ENCODE assay signal across 8 cellular contexts in the genomic region with DNA sequence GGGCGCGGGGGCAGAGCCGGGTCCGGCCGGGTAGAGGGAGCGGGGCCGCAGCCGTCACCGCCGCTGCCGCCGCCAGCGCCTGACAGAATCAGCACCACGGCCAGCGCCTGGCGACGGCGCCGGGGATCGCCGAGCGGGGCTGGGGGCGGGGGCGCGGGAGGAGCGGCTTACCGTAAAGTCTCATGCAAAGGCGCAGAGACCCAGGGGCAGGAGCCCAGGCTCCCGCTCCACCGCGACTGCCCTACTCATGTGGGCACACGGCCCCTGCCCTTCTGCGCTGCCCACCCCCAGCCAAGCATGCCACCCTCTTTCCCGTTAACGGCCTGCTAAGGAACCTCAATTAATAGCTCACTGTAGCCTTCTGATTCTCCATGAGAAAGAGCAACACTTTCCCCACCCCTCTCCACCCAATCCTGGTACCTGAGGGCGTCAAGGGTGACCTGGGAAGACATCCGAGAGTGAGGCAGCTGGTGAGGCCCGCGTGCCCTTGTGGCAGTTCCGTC. TPM values are rescaled to one million over a fixed set of nuclear protein-coding genes. Genes with fewer than 3 reads are reported as not detected.
DNase-seq lines count a peak whose midpoint lies in the region; ATAC-seq, FAIRE-seq and TF ChIP-seq lines count a peak whose summit lies in the region.

A gene with protein sequence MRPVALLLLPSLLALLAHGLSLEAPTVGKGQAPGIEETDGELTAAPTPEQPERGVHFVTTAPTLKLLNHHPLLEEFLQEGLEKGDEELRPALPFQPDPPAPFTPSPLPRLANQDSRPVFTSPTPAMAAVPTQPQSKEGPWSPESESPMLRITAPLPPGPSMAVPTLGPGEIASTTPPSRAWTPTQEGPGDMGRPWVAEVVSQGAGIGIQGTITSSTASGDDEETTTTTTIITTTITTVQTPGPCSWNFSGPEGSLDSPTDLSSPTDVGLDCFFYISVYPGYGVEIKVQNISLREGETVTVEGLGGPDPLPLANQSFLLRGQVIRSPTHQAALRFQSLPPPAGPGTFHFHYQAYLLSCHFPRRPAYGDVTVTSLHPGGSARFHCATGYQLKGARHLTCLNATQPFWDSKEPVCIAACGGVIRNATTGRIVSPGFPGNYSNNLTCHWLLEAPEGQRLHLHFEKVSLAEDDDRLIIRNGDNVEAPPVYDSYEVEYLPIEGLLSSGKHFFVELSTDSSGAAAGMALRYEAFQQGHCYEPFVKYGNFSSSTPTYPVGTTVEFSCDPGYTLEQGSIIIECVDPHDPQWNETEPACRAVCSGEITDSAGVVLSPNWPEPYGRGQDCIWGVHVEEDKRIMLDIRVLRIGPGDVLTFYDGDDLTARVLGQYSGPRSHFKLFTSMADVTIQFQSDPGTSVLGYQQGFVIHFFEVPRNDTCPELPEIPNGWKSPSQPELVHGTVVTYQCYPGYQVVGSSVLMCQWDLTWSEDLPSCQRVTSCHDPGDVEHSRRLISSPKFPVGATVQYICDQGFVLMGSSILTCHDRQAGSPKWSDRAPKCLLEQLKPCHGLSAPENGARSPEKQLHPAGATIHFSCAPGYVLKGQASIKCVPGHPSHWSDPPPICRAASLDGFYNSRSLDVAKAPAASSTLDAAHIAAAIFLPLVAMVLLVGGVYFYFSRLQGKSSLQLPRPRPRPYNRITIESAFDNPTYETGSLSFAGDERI (minus strand): TSS at position 98 of the 503 bp plus-strand sequence. CDS start 164 bp downstream, outside the sequence.

- CTCF ChIA-PET in CD8-positive, alpha-beta memory T cell (lab: Charles Lee): interaction anchor here (1.6 kb wide), 1 partner anchor 13 kb away, joined by 4 read pairs; no protein-coding TSS in a partner anchor
- CTCF ChIA-PET in SK-N-SH (lab: Yijun Ruan, JAX): interaction anchor here (0.8 to 7.2 kb wide), 14 partner anchors 9 to 214 kb away, joined by 3 to 53 read pairs (median 6); no protein-coding TSS in a partner anchor

- intact Hi-C loops in left ventricle myocardium inferior (cut with micrococcal nuclease): no loop called here

- H3K27ac ChIP-seq in CD8-positive, alpha-beta memory T cell (ENCODE audit: low read depth, low read length): no peak within 1 kb of the TSS
- H3K27ac ChIP-seq in SK-N-SH (ENCODE audit: low read depth in 2 of 2, low read length in 1 of 2): peak within 1 kb of the TSS in 1 of 2 experiments; percentile 28; a peak in 1 of 4 replicates
- H3K27ac ChIP-seq in left ventricle myocardium inferior (replicated peaks): no peak within 1 kb of the TSS

- H3K9ac ChIP-seq in SK-N-SH: no peak within 1 kb of the TSS

- H3K9me3 Mint-ChIP-seq in CD8-positive, alpha-beta memory T cell: peaks cover 0 to 2% (median 0%) of the 10 kb centered on the region in 5 donors
- H3K9me3 Mint-ChIP-seq in activated naive CD8-positive, alpha-beta T cell treated with anti-CD3 and anti-CD28 coated beads, Interleukin-2, amount 50 U/mL, for 24 hours: no peaks in the 10 kb centered on the region

- POLR2A ChIA-PET in CD8-positive, alpha-beta memory T cell (lab: Charles Lee): no interaction called here
- POLR2A ChIA-PET in SK-N-SH (lab: Yijun Ruan, JAX): interaction anchor here (1.0 kb wide), 3 partner anchors 9 to 53 kb away, joined by 3 to 4 read pairs (median 3); no protein-coding TSS in a partner anchor

- peak within 1 kb of the TSS; percentile 57; the same call in 1 of the 2 replicates for H3K4me2 ChIP-seq in SK-N-SH

- no peaks in the 10 kb centered on the region for H4K20me1 ChIP-seq in SK-N-SH (ENCODE audit: insufficient read depth)

- H2AFZ ChIP-seq in SK-N-SH (ENCODE audit: low read depth): no peak within 1 kb of the TSS

- H3K9me2 ChIP-seq in SK-N-SH: no peaks in the 10 kb centered on the region

- TF ChIP-seq RAD21 in SK-N-SH (IDR thresholded peaks at IDR 0.05; ENCODE audit: low read length): no peak

- H3K4me1 Mint-ChIP-seq in CD8-positive, alpha-beta memory T cell: peaks cover 2 to 8% (median 5%) of the 10 kb centered on the region in 3 donors
- no peaks in the 10 kb centered on the region for H3K4me1 Mint-ChIP-seq in activated naive CD8-positive, alpha-beta T cell treated with anti-CD3 and anti-CD28 coated beads, Interleukin-2, amount 50 U/mL, for 24 hours

- no peak within 1 kb of the TSS for H3K27ac Mint-ChIP-seq in CD8-positive, alpha-beta memory T cell
- no peak within 1 kb of the TSS for H3K27ac Mint-ChIP-seq in activated naive CD8-positive, alpha-beta T cell treated with anti-CD3 and anti-CD28 coated beads, Interleukin-2, amount 50 U/mL, for 24 hours

- peak; percentile 9 to 25; a peak in 1 of 4 replicates for TF ChIP-seq EP300 in SK-N-SH (IDR thresholded peaks at IDR 0.05; ENCODE audit: borderline replicate concordance in 1 of 2, low read depth in 1 of 2, low read length in 1 of 2)

- no peaks in the 10 kb centered on the region for H3K9me3 ChIP-seq in CD8-positive, alpha-beta memory T cell (ENCODE audit: low read length)
- H3K9me3 ChIP-seq in SK-N-SH (no peaks in the 10 kb centered on the region), left ventricle myocardium inferior (replicated peaks) (no peaks in the 10 kb centered on the region)

- peaks cover 36% of the 10 kb centered on the region for H3K27me3 ChIP-seq in CD8-positive, alpha-beta memory T cell (ENCODE audit: insufficient read depth, low read length, poor library complexity, severe bottlenecking)
- H3K27me3 ChIP-seq in SK-N-SH (ENCODE audit: insufficient read depth) (peaks cover 35% of the 10 kb centered on the region), left ventricle myocardium inferior (ENCODE audit: low read depth) (peaks cover 88% of the 10 kb centered on the region)

- DNase-seq in CD8-positive, alpha-beta memory T cell: peak; percentile 31 to 63 (median 40)
- DNase-seq in LHCN-M2 (ENCODE audit: low read depth): peak; percentile 52
- DNase-seq in SK-N-SH: peak; percentile 94
- peak; percentile 81 for DNase-seq in activated naive CD8-positive, alpha-beta T cell treated with anti-CD3 and anti-CD28 coated beads, Interleukin-2, amount 50 U/mL, for 24 hours
- DNase-seq in left ventricle myocardium inferior: peak; percentile 72
- DNase-seq in putamen (ENCODE audit: low spot score): peak; percentile 81
- DNase-seq in urothelium cell line (ENCODE audit: low spot score): peak; percentile 92

- H3K36me3 Mint-ChIP-seq in CD8-positive, alpha-beta memory T cell: peaks cover 0 to 3% (median 0%) of the 10 kb centered on the region in 3 donors
- H3K36me3 Mint-ChIP-seq in activated naive CD8-positive, alpha-beta T cell treated with anti-CD3 and anti-CD28 coated beads, Interleukin-2, amount 50 U/mL, for 24 hours (ENCODE audit: low read depth): no peaks in the 10 kb centered on the region

- H3K79me2 ChIP-seq in SK-N-SH (ENCODE audit: insufficient read depth): no peaks in the 10 kb centered on the region

- H3F3A ChIP-seq in SK-N-SH (replicated peaks; ENCODE audit: insufficient read depth): peaks cover 4% of the 10 kb centered on the region

- peaks cover 51 to 68% of the 10 kb centered on the region in 2 donors for H3K27me3 Mint-ChIP-seq in CD8-positive, alpha-beta memory T cell
- H3K27me3 Mint-ChIP-seq in activated naive CD8-positive, alpha-beta T cell treated with anti-CD3 and anti-CD28 coated beads, Interleukin-2, amount 50 U/mL, for 24 hours: peaks cover 62% of the 10 kb centered on the region

- H3K4me3 Mint-ChIP-seq in CD8-positive, alpha-beta memory T cell: peak within 1 kb of the TSS in 1 of 7 donors; percentile 32
- no peak within 1 kb of the TSS for H3K4me3 Mint-ChIP-seq in activated naive CD8-positive, alpha-beta T cell treated with anti-CD3 and anti-CD28 coated beads, Interleukin-2, amount 50 U/mL, for 24 hours

- peak; percentile 48 for ATAC-seq in activated naive CD8-positive, alpha-beta T cell treated with anti-CD3 and anti-CD28 coated beads, Interleukin-2, amount 50 U/mL, for 24 hours
- no peak for ATAC-seq in HG03139 (IDR thresholded peaks at IDR 0.05; ENCODE audit: unreplicated experiment)

- H3K4me1 ChIP-seq in CD8-positive, alpha-beta memory T cell (ENCODE audit: insufficient read depth, low read length): no peaks in the 10 kb centered on the region
- peaks cover 7 to 27% of the 10 kb centered on the region in 2 experiments; a peak in 2 of 4 replicates for H3K4me1 ChIP-seq in SK-N-SH (ENCODE audit: control insufficient read depth in 1 of 2, insufficient read depth in 2 of 2, low read depth in 1 of 2, low read length in 1 of 2)
- peaks cover 13% of the 10 kb centered on the region for H3K4me1 ChIP-seq in left ventricle myocardium inferior

- no peak for TF ChIP-seq CTCF in SK-N-SH (IDR thresholded peaks at IDR 0.05)
- TF ChIP-seq CTCF in left ventricle myocardium inferior (IDR thresholded peaks at IDR 0.05; ENCODE audit: borderline replicate concordance): peak; percentile 44

- FAIRE-seq in urothelium cell line (lab: Jason Lieb, UNC): peak; percentile 42

- WGBS in SK-N-SH (ENCODE audit: low lambda C conversion rate): 7% methylated on average over 17 of the region's 40 CpGs

- H3K36me3 ChIP-seq in CD8-positive, alpha-beta memory T cell (ENCODE audit: insufficient read depth, low read length): no peaks in the 10 kb centered on the region
- H3K36me3 ChIP-seq in SK-N-SH (replicated peaks in 1 of 2; ENCODE audit: control insufficient read depth in 1 of 2, insufficient read depth in 2 of 2, low read length in 1 of 2) (no peaks in the 10 kb centered on the region), left ventricle myocardium inferior (no peaks in the 10 kb centered on the region)

- H3K4me3 ChIP-seq in CD8-positive, alpha-beta memory T cell (ENCODE audit: low read length): no peak within 1 kb of the TSS
- H3K4me3 ChIP-seq in SK-N-SH (ENCODE audit: low read depth in 2 of 2, low read length in 1 of 2): peak within 1 kb of the TSS in 1 of 2 experiments; percentile 43; a peak in 3 of 4 replicates
- peak within 1 kb of the TSS; percentile 36 for H3K4me3 ChIP-seq in left ventricle myocardium inferior

TF ChIP-seq in SK-N-SH, 30 proteins besides CTCF, POLR2A, EP300 and RAD21 (continues in another document):
- TF ChIP-seq MEF2A (IDR thresholded peaks at IDR 0.05; ENCODE audit: borderline replicate concordance, low read depth) (no peak), CHD2 (IDR thresholded peaks at IDR 0.05; ENCODE audit: low read length, partially characterized antibody) (peak; percentile 48), SIN3A (IDR thresholded peaks at IDR 0.05; ENCODE audit: borderline replicate concordance, low read depth, low read length) (peak; percentile 85; the same call in 1 of the 2 replicates), GABPA (IDR thresholded peaks at IDR 0.05; ENCODE audit: low read depth) (no peak)

RNA-seq across cellular contexts. Expression of the gene that starts here (rescaled TPM):
- not detected for total RNA-seq in CD8-positive, alpha-beta memory T cell
- polyA plus RNA-seq in CD8-positive, alpha-beta memory T cell: 1.6 TPM
- total RNA-seq in LHCN-M2 (2014; rRNA removed) (not detected in 2 replicates), left ventricle myocardium inferior (not detected)
- polyA plus RNA-seq in LHCN-M2 (2012): 0.10 TPM
- 0.12 and 0.37 TPM in 2 replicates for polyA plus RNA-seq in SK-N-SH (2012; rRNA removed)
- 0.19 and 0.43 TPM in 2 replicates for polyA plus RNA-seq in SK-N-SH (2012; cell fraction: cytosol; rRNA removed)
- polyA plus RNA-seq in SK-N-SH (2012; cell fraction: nucleus; rRNA removed): 0.34 and 0.36 TPM in 2 replicates

Comparison
In these comparisons a context has a peak if more than half of its experiments do, and no peak if none do; other contexts are left out.
1. Peak in DNase-seq in LHCN-M2; RNA of the gene not detected or under 1 TPM.
2. Peak in DNase-seq and H3K4me2 ChIP-seq in SK-N-SH; RNA of the gene not detected or under 1 TPM.
3. Peak in DNase-seq and H3K4me3 ChIP-seq in left ventricle myocardium inferior; RNA of the gene not detected or under 1 TPM.
4. DNase-seq: peak in every context shown above with its lines; median percentile 94 in SK-N-SH; 92 in urothelium cell line; 81 in activated naive CD8-positive, alpha-beta T cell treated with anti-CD3 and anti-CD28 coated beads, Interleukin-2, amount 50 U/mL, for 24 hours; 81 in putamen; 72 in left ventricle myocardium inferior; 52 in LHCN-M2; 40 in CD8-positive, alpha-beta memory T cell.